Comparison of ENCODE assay signal across 17 cellular contexts in genomic region chr12:25435431-25435830, GRCh38.
DNase-seq lines count a peak whose midpoint lies in the region; ATAC-seq, FAIRE-seq and TF ChIP-seq lines count a peak whose summit lies in the region.
"Had no signal": no experiment of that assay in that cellular context is flagged by ENCODE, and none has a peak within 500 bp of the region (broad histone marks: within the 10 kb centered on the region; RNA-seq: fewer than 3 reads in every experiment).

No MANE protein-coding gene starts in this region.

- WGBS in A549 (ENCODE audit: missing lambda C conversion rate), result 65% methylated on average over 3 of the region's 3 CpGs

- H3F3A ChIP-seq in GM23338 (replicated peaks; ENCODE audit: low read depth) (no peaks in the 10 kb centered on the region), PC-3 (ENCODE audit: low read length, unreplicated experiment) (no peaks in the 10 kb centered on the region)

- no peak overlapping the region for H3K4me3 Mint-ChIP-seq in GM23338
- no peak overlapping the region for H3K4me3 Mint-ChIP-seq in nephron

- peak overlapping the region in 1 of 2 experiments; percentile 29; a peak in 1 of 6 replicates for H3K27ac ChIP-seq in A549
- no peak overlapping the region for H3K27ac ChIP-seq in GM23338 (ENCODE audit: low read depth)
- H3K27ac ChIP-seq in PC-3 (ENCODE audit: low read length), result no peak overlapping the region

- BruUV-seq in PC-3 (replicated peaks; lab: Mats Ljungman, UMichigan), result no TSS peak

- TF ChIP-seq EP300 in A549 (IDR thresholded peaks at IDR 0.05), result no peak

- peaks cover 2% of the 10 kb centered on the region for H3K27me3 Mint-ChIP-seq in GM23338 (ENCODE audit: insufficient read depth, low read depth, poor library complexity)
- H3K27me3 Mint-ChIP-seq in nephron (ENCODE audit: low read depth), result no peaks in the 10 kb centered on the region

- H3K9me2 ChIP-seq in GM23338 (ENCODE audit: insufficient read depth), result peaks cover 6% of the 10 kb centered on the region; the same call in 1 of the 2 replicates
- H3K9me2 ChIP-seq in PC-3 (replicated peaks; ENCODE audit: low read length), result no peaks in the 10 kb centered on the region

- H3K4me3 ChIP-seq in A549 (no peak overlapping the region), GM23338 (no peak overlapping the region), PC-3 (ENCODE audit: low read length) (peak overlapping the region; percentile 82; the same call in 1 of the 2 replicates)

- TF ChIP-seq POLR2A in A549 (IDR thresholded peaks at IDR 0.05; ENCODE audit: low read length), result no peak

- no peaks in the 10 kb centered on the region for H4K20me1 ChIP-seq in GM23338 (replicated peaks; ENCODE audit: insufficient read depth)
- H4K20me1 ChIP-seq in PC-3 (ENCODE audit: low read length), result no peaks in the 10 kb centered on the region

- H3K9me3 Mint-ChIP-seq in GM23338 (no peaks in the 10 kb centered on the region), nephron (peaks cover 4% of the 10 kb centered on the region)

- H3K36me3 ChIP-seq in GM23338 (ENCODE audit: insufficient read depth) (no peaks in the 10 kb centered on the region), PC-3 (ENCODE audit: low read depth, low read length) (no peaks in the 10 kb centered on the region)

- TF ChIP-seq CTCF in A549 (IDR thresholded peaks at IDR 0.05), result no peak
- no peak for TF ChIP-seq CTCF in GM23338 (conservative IDR thresholded peaks at IDR 0.05; ENCODE audit: low read depth in 2 of 2)
- TF ChIP-seq CTCF in PC-3 (conservative IDR thresholded peaks at IDR 0.05; ENCODE audit: low read depth, low read length), result no peak
- TF ChIP-seq CTCF in nephron (IDR thresholded peaks at IDR 0.05; ENCODE audit: unreplicated experiment in 3 of 3), result no peak

- no peaks in the 10 kb centered on the region for H3K27me3 ChIP-seq in GM23338 (ENCODE audit: insufficient read depth)
- H3K27me3 ChIP-seq in PC-3 (ENCODE audit: low read length), result no peaks in the 10 kb centered on the region

- peak overlapping the region; percentile 89 for H3K4me2 ChIP-seq in A549
- H3K4me2 ChIP-seq in GM23338, result no peak overlapping the region
- peak overlapping the region; percentile 99 for H3K4me2 ChIP-seq in PC-3 (ENCODE audit: low read length)

- H3K27ac Mint-ChIP-seq in GM23338 (no peak overlapping the region), nephron (peak overlapping the region in 2 of 3 experiments; percentile 86 to 93)

- DNase-seq in A549 (ENCODE audit: low read depth in 1 of 2, low spot score in 1 of 2) (no peak), GM23338 (ENCODE audit: low spot score) (no peak), PC-3 (no peak), T1000 (lab: John Stamatoyannopoulos, UW) (no peak), posterior cingulate gyrus (no peak), SK-N-DZ (ENCODE audit: low spot score) (no peak), dedifferentiated amniotic fluid mesenchymal stem cell (ENCODE audit: extremely low spot score) (no peak)
- DNase-seq: DMS 273 treated with DMSO at 0.1 percent for 48 hours, GF-D8, H7, NCI-H1436, NCI-H2029, NCI-H2171, NCI-H446 treated with DMSO at 0.1 percent for 48 hours had no signal

- H3K79me2 ChIP-seq in GM23338 (replicated peaks; ENCODE audit: insufficient read depth), result no peaks in the 10 kb centered on the region
- H3K79me2 ChIP-seq in PC-3 (ENCODE audit: low read length), result no peaks in the 10 kb centered on the region

- CTCF ChIA-PET in A549 (lab: Yijun Ruan, JAX) (interaction anchor here (0.9 to 5.4 kb wide), 19 partner anchors 11 to 603 kb away, joined by 3 to 39 read pairs (median 6); no protein-coding TSS in a partner anchor), PC-3 (lab: Charles Lee) (interaction anchor here (0.8 kb wide), 1 partner anchor 213 kb away, joined by 3 read pairs; no protein-coding TSS in a partner anchor)

- intact Hi-C loops in PC-3 (cut with micrococcal nuclease) (loop anchor here (5.0 to 10.0 kb wide), 2 partner anchors 237 to 379 kb away; no protein-coding TSS in a partner anchor), posterior cingulate gyrus (cut with DNase I) (loop anchor here (5.0 to 10.0 kb wide), 2 partner anchors 119 to 527 kb away; partner anchors contain the start of gene LMNTD1)

- POLR2A ChIA-PET in A549 (lab: Yijun Ruan, JAX), result no interaction called here
- POLR2A ChIA-PET in PC-3 (lab: Charles Lee; ENCODE audit: unreplicated experiment), result no interaction called here

- no peak for TF ChIP-seq RAD21 in A549 (conservative IDR thresholded peaks at IDR 0.05 in 1 of 2, IDR thresholded peaks at IDR 0.05 in 1 of 2)

- no peaks in the 10 kb centered on the region for H3K36me3 Mint-ChIP-seq in GM23338 (ENCODE audit: low read depth)
- no peaks in the 10 kb centered on the region for H3K36me3 Mint-ChIP-seq in nephron (ENCODE audit: low read depth)

- H3K9me3 ChIP-seq in A549 (no peaks in the 10 kb centered on the region), PC-3 (ENCODE audit: low read length) (no peaks in the 10 kb centered on the region)

- H2AFZ ChIP-seq in GM23338, result peak overlapping the region; percentile 83; the same call in 1 of the 2 replicates
- peak overlapping the region; percentile 100 for H2AFZ ChIP-seq in PC-3 (ENCODE audit: low read length)

- ATAC-seq in A549 (no peak), GM23338 (no peak), PC-3 (no peak)

- H3K9ac ChIP-seq in PC-3 (ENCODE audit: low read length), result peak overlapping the region; percentile 70; the same call in 1 of the 2 replicates

- H3K4me1 Mint-ChIP-seq in GM23338 (peaks cover 9% of the 10 kb centered on the region), nephron (peaks cover 32% of the 10 kb centered on the region)

- peak; percentile 59 for FAIRE-seq in A549 (lab: Jason Lieb, UNC)
- FAIRE-seq: A204.1, GM12891 had no signal

- H3K4me1 ChIP-seq in A549 (peaks cover 26% of the 10 kb centered on the region), GM23338 (ENCODE audit: insufficient read depth) (peaks cover 9% of the 10 kb centered on the region), PC-3 (ENCODE audit: insufficient read depth, low read length) (peaks cover 20% of the 10 kb centered on the region)

TF ChIP-seq in A549, 52 proteins besides CTCF, POLR2A, EP300 and RAD21:
- TF ChIP-seq MAX (IDR thresholded peaks at IDR 0.05) (no peak), PHF8 (IDR thresholded peaks at IDR 0.05; ENCODE audit: borderline replicate concordance, low read depth) (no peak), MAFK (IDR thresholded peaks at IDR 0.05; ENCODE audit: partially characterized antibody) (peak; percentile 41)

TF ChIP-seq in GM23338, 12 proteins besides CTCF, POLR2A, EP300 and RAD21:
- TF ChIP-seq JUNB (IDR thresholded peaks at IDR 0.05; ENCODE audit: unreplicated experiment), result no peak
- TF ChIP-seq NANOG (IDR thresholded peaks at IDR 0.05; ENCODE audit: borderline replicate concordance), result no peak
